ENCODE assay signal across 10 cellular contexts in genomic region chr2:225042800-225043167, GRCh38. TPM values are rescaled to one million over a fixed set of nuclear protein-coding genes. Genes with fewer than 3 reads are reported as not detected.
A peak's percentile ranks its signal among the peaks of the same experiment; 100 is the strongest.
DNase-seq lines count a peak whose midpoint lies in the region; ATAC-seq and TF ChIP-seq lines count a peak whose summit lies in the region.
"Had no signal": no experiment of that assay in that cellular context is flagged by ENCODE, and none has a peak within 500 bp of the region (broad histone marks: within the 10 kb centered on the region; RNA-seq: fewer than 3 reads in every experiment).

No MANE protein-coding gene starts in this region.

- H3K27me3 ChIP-seq in skeletal muscle tissue (ENCODE audit: control insufficient read depth in 3 of 3, insufficient read depth in 3 of 3, low read length in 3 of 3), result peaks cover 0 to 31% (median 18%) of the 10 kb centered on the region in 3 donors

- TF ChIP-seq CTCF in GM12875 (IDR thresholded peaks at IDR 0.05; ENCODE audit: borderline replicate concordance, insufficient read depth, low read depth, low read length) (no peak), fibroblast of the aortic adventitia (IDR thresholded peaks at IDR 0.05; ENCODE audit: insufficient read depth, low read length) (no peak)

- H3K36me3 Mint-ChIP-seq in T-helper 17 cell (ENCODE audit: low read depth), result peaks cover 11% of the 10 kb centered on the region

- H3K27ac ChIP-seq in skeletal muscle tissue (ENCODE audit: low read depth, low read length), result no peak overlapping the region
- H3K27ac ChIP-seq: neutrophil had no signal

- H3K4me3 ChIP-seq in GM12875 (ENCODE audit: low read depth, low read length) (peak overlapping the region; percentile 88), fibroblast of the aortic adventitia (ENCODE audit: low read depth, low read length) (peak overlapping the region; percentile 76), skeletal muscle tissue (ENCODE audit: low read length in 3 of 3) (peak overlapping the region in 2 of 3 donors; percentile 38 to 48)

- peak overlapping the region; percentile 90 for H3K4me3 Mint-ChIP-seq in T-helper 17 cell

- H3K9me3 ChIP-seq in T-helper 17 cell (ENCODE audit: control insufficient read depth, low read length, poor library complexity, severe bottlenecking) (no peaks in the 10 kb centered on the region), skeletal muscle tissue (ENCODE audit: control insufficient read depth in 3 of 3, low read length in 3 of 3) (no peaks in the 10 kb centered on the region)
- H3K9me3 ChIP-seq: neutrophil had no signal

- no peak for ATAC-seq in T-helper 17 cell
- no peak for ATAC-seq in HG03378 (IDR thresholded peaks at IDR 0.05; ENCODE audit: unreplicated experiment)

- H3K4me1 ChIP-seq in skeletal muscle tissue (ENCODE audit: control insufficient read depth in 3 of 3, insufficient read depth in 3 of 3, low read length in 3 of 3), result peaks cover 8 to 16% (median 11%) of the 10 kb centered on the region in 3 donors

- H3K4me1 Mint-ChIP-seq in T-helper 17 cell, result peaks cover 48% of the 10 kb centered on the region

- H3K9ac ChIP-seq in skeletal muscle tissue (ENCODE audit: low read depth in 1 of 3, low read length in 3 of 3), result no peak overlapping the region

- H3K27me3 Mint-ChIP-seq in T-helper 17 cell, result no peaks in the 10 kb centered on the region

- no peaks in the 10 kb centered on the region for H3K36me3 ChIP-seq in skeletal muscle tissue (ENCODE audit: control insufficient read depth in 3 of 3, insufficient read depth in 3 of 3, low read length in 3 of 3)
- H3K36me3 ChIP-seq: neutrophil had no signal

- DNase-seq in T-helper 17 cell, result no peak
- DNase-seq in fibroblast of the aortic adventitia (ENCODE audit: low read depth), result no peak
- DNase-seq in HT-29 (ENCODE audit: low spot score), result no peak
- DNase-seq in iPS-NIHi11 (ENCODE audit: low spot score), result no peak
- no peak for DNase-seq in NCI-H526 (lab: John Stamatoyannopoulos, UW)
- DNase-seq: NCI-H1092 treated with DMSO at 0.1 percent for 48 hours had no signal

- H3K27ac Mint-ChIP-seq in T-helper 17 cell, result peak overlapping the region; percentile 100

RNA-seq across cellular contexts. Expression of gene DOCK10, which starts 0.5 kb away (rescaled TPM):
- total RNA-seq in T-helper 17 cell, result 100 to 1,000 TPM; 185 to 233 TPM
- total RNA-seq in fibroblast of the aortic adventitia (ENCODE audit: low replicate concordance), result 66.2 and 71.3 TPM in 2 replicates
- 15.1 TPM for total RNA-seq in skeletal muscle tissue
- total RNA-seq in HT-29 (2014; rRNA removed; shearing (Covaris generic)), result not detected in 2 replicates

Comparison
In these comparisons a context has a peak if more than half of its experiments do, and no peak if none do; other contexts are left out.
1. RNA of gene DOCK10, which starts 0.5 kb away (total RNA-seq): 185 to 233 TPM in T-helper 17 cell, 66.2 to 71.3 TPM in fibroblast of the aortic adventitia and 15.1 TPM in skeletal muscle tissue (single experiment); not detected in HT-29; every median in the first group is over 10 times any median in the second.
2. Peak in every context shown above with its lines, with median percentiles within 50 percentile points of each other: H3K4me3 ChIP-seq.